14 cellular contexts compared by ENCODE assay signal in genomic region chr21:31921079-31921478, GRCh38. TPM values are rescaled to one million over a fixed set of nuclear protein-coding genes. Genes with fewer than 3 reads are reported as not detected.
"Had no signal": no experiment of that assay in that cellular context is flagged by ENCODE, and none has a peak within 500 bp of the region (broad histone marks: within the 10 kb centered on the region; RNA-seq: fewer than 3 reads in every experiment).

No MANE protein-coding gene starts in this region.

- DNase-seq: activated CD4-positive, alpha-beta T cell treated with anti-CD3 and anti-CD28 coated beads, Interleukin-2, amount 50 U/mL, for 1 hour; activated naive CD4-positive, alpha-beta T cell; activated naive CD8-positive, alpha-beta T cell treated with anti-CD3 and anti-CD28 coated beads, Interleukin-2, amount 10 ng/mL, durations not matched to agents 7 days and 5 days; effector memory CD4-positive, alpha-beta T cell; heart right ventricle; naive thymus-derived CD4-positive, alpha-beta T cell; stimulated activated CD4-positive, alpha-beta T cell treated with anti-CD3 and anti-CD28 coated beads, Interleukin-2, amount 100 ng/mL, for 48 hours; T-helper 9 cell had no signal

- H3K9me3 ChIP-seq: gastroesophageal sphincter, neutrophil had no signal

- H3K9me3 Mint-ChIP-seq: activated naive CD8-positive, alpha-beta T cell treated with anti-CD3 and anti-CD28 coated beads, Interleukin-2, amount 10 ng/mL, durations not matched to agents 7 days and 5 days; activated T-helper 1 cell treated with anti-CD3 and anti-CD28 coated beads, Interleukin-12 subunit alpha, Interleukin-12 subunit beta, Interleukin-2, Interleukin-4 antibody, amounts not matched to agents 30 ng/mL and 10 ng/mL and 1 ng/mL, durations not matched to agents 14 hours and 24 hours and 36 hours had no signal

- H3K27ac ChIP-seq: gastroesophageal sphincter, heart right ventricle, neutrophil had no signal

- H3K4me3 ChIP-seq: gastroesophageal sphincter, heart right ventricle had no signal

- H3K4me3 Mint-ChIP-seq: activated naive CD8-positive, alpha-beta T cell treated with anti-CD3 and anti-CD28 coated beads, Interleukin-2, amount 10 ng/mL, durations not matched to agents 7 days and 5 days; activated T-helper 1 cell treated with anti-CD3 and anti-CD28 coated beads, Interleukin-12 subunit alpha, Interleukin-12 subunit beta, Interleukin-2, Interleukin-4 antibody, amounts not matched to agents 30 ng/mL and 10 ng/mL and 1 ng/mL, durations not matched to agents 14 hours and 24 hours and 36 hours; brain; naive thymus-derived CD4-positive, alpha-beta T cell; stimulated activated memory B cell treated with anti-CD40 and anti-IgM and Interleukin-4, amounts not matched to agents 10 μg/mL and 1 μg/mL and 100 μg/mL, for 72 hours had no signal

- H3K4me1 ChIP-seq: gastroesophageal sphincter, heart right ventricle had no signal

- H3K27me3 ChIP-seq: gastroesophageal sphincter, heart right ventricle, neutrophil had no signal

- H3K36me3 ChIP-seq: gastroesophageal sphincter, heart right ventricle, neutrophil had no signal

- H3K27me3 Mint-ChIP-seq: activated naive CD8-positive, alpha-beta T cell treated with anti-CD3 and anti-CD28 coated beads, Interleukin-2, amount 10 ng/mL, durations not matched to agents 7 days and 5 days; brain had no signal

- H3K36me3 Mint-ChIP-seq: activated naive CD8-positive, alpha-beta T cell treated with anti-CD3 and anti-CD28 coated beads, Interleukin-2, amount 10 ng/mL, durations not matched to agents 7 days and 5 days; naive thymus-derived CD4-positive, alpha-beta T cell; stimulated activated memory B cell treated with anti-CD40 and anti-IgM and Interleukin-4, amounts not matched to agents 10 μg/mL and 1 μg/mL and 100 μg/mL, for 72 hours had no signal

- ATAC-seq: activated CD4-positive, CD25-positive, alpha-beta regulatory T cell treated with anti-CD3 and anti-CD28 coated beads, Interleukin-2, amount 50 U/mL, for 24 hours; gastroesophageal sphincter; heart right ventricle; naive thymus-derived CD4-positive, alpha-beta T cell; stimulated activated memory B cell treated with anti-CD40 and anti-IgM and Interleukin-4, amounts not matched to agents 10 μg/mL and 1 μg/mL and 100 μg/mL, for 72 hours had no signal

- H3K27ac Mint-ChIP-seq: activated naive CD8-positive, alpha-beta T cell treated with anti-CD3 and anti-CD28 coated beads, Interleukin-2, amount 10 ng/mL, durations not matched to agents 7 days and 5 days; activated T-helper 1 cell treated with anti-CD3 and anti-CD28 coated beads, Interleukin-12 subunit alpha, Interleukin-12 subunit beta, Interleukin-2, Interleukin-4 antibody, amounts not matched to agents 30 ng/mL and 10 ng/mL and 1 ng/mL, durations not matched to agents 14 hours and 24 hours and 36 hours; brain; naive thymus-derived CD4-positive, alpha-beta T cell; stimulated activated memory B cell treated with anti-CD40 and anti-IgM and Interleukin-4, amounts not matched to agents 10 μg/mL and 1 μg/mL and 100 μg/mL, for 72 hours had no signal

- H3K4me1 Mint-ChIP-seq: activated naive CD8-positive, alpha-beta T cell treated with anti-CD3 and anti-CD28 coated beads, Interleukin-2, amount 10 ng/mL, durations not matched to agents 7 days and 5 days; brain; naive thymus-derived CD4-positive, alpha-beta T cell; stimulated activated memory B cell treated with anti-CD40 and anti-IgM and Interleukin-4, amounts not matched to agents 10 μg/mL and 1 μg/mL and 100 μg/mL, for 72 hours had no signal

RNA-seq across cellular contexts. Expression of gene HUNK, which starts 48.3 kb away (rescaled TPM):
- polyA plus RNA-seq: naive thymus-derived CD4-positive, alpha-beta T cell had no signal
